Comparison of ENCODE assay signal across 8 cellular contexts in genomic region chr1:31183927-31184554, GRCh38. TPM values are rescaled to one million over a fixed set of nuclear protein-coding genes. Genes with fewer than 3 reads are reported as not detected.
A peak's percentile ranks its signal among the peaks of the same experiment; 100 is the strongest.
DNase-seq lines count a peak whose midpoint lies in the region; ATAC-seq and TF ChIP-seq lines count a peak whose summit lies in the region.
"Had no signal": no experiment of that assay in that cellular context is flagged by ENCODE, and none has a peak within 500 bp of the region (broad histone marks: within the 10 kb centered on the region; RNA-seq: fewer than 3 reads in every experiment).

No MANE protein-coding gene starts in this region.

- H3K79me1 ChIP-seq in mesendoderm (ENCODE audit: low read length): no peaks in the 10 kb centered on the region

- H3K4me3 ChIP-seq in cardiac fibroblast (replicated peaks in 1 of 2; ENCODE audit: low read depth in 2 of 2, low read length in 2 of 2) (no peak overlapping the region), mesendoderm (ENCODE audit: low read length) (no peak overlapping the region), uterus (no peak overlapping the region)

- DNase-seq in EL: peak; percentile 41
- DNase-seq in KG1 (lab: John Stamatoyannopoulos, UW): peak; percentile 27
- peak; percentile 32 for DNase-seq in RPMI7951 (ENCODE audit: low read depth)
- peak; percentile 49 to 54 for DNase-seq in cardiac fibroblast (ENCODE audit: low read depth in 2 of 2)
- peak; percentile 78 for DNase-seq in mesendoderm
- no peak for DNase-seq in uterus

- H3K36me3 ChIP-seq in mesendoderm (ENCODE audit: control insufficient read depth, insufficient read depth, low read length): no peaks in the 10 kb centered on the region
- H3K36me3 ChIP-seq in uterus: no peaks in the 10 kb centered on the region

- intact Hi-C loops in uterus (cut with DNase I; ENCODE audit: low total_unique reads): loop anchor here (10.0 kb wide), 1 partner anchor 231 kb away; the partner anchor contains the start of gene SERINC2

- no peak overlapping the region for H3K9ac ChIP-seq in mesendoderm (ENCODE audit: low read length)

- no peak overlapping the region for H2BK15ac ChIP-seq in mesendoderm (replicated peaks; ENCODE audit: low read depth)

- H4K8ac ChIP-seq in mesendoderm (ENCODE audit: low read depth, low read length): no peak overlapping the region

- H3K4me1 ChIP-seq in mesendoderm (ENCODE audit: control insufficient read depth, low read depth, low read length) (no peaks in the 10 kb centered on the region), uterus (peaks cover 0 to 7% of the 10 kb centered on the region in 2 donors)

- H2BK5ac ChIP-seq in mesendoderm (ENCODE audit: low read length): no peak overlapping the region

- H2AK5ac ChIP-seq in mesendoderm (ENCODE audit: low read length): no peak overlapping the region

- no peak overlapping the region for H3K27ac ChIP-seq in mesendoderm (ENCODE audit: low read depth, low read length)
- H3K27ac ChIP-seq in uterus: no peak overlapping the region

- no peak overlapping the region for H2BK120ac ChIP-seq in mesendoderm (ENCODE audit: low read depth, low read length)

- H4K5ac ChIP-seq in mesendoderm (ENCODE audit: low read length): no peak overlapping the region

- no peaks in the 10 kb centered on the region for H3K9me3 ChIP-seq in uterus

- TF ChIP-seq POLR2A in uterus (IDR thresholded peaks at IDR 0.05): no peak

- H3K27me3 ChIP-seq in mesendoderm (ENCODE audit: insufficient read depth, low read length, poor library complexity) (no peaks in the 10 kb centered on the region), uterus (peaks cover 0 to 5% of the 10 kb centered on the region in 2 donors)

- H3K79me2 ChIP-seq in mesendoderm (ENCODE audit: control insufficient read depth, insufficient read depth, low read length): no peaks in the 10 kb centered on the region

- H3K4me2 ChIP-seq in mesendoderm (ENCODE audit: low read length): no peak overlapping the region

- peak; percentile 91 for TF ChIP-seq CTCF in cardiac fibroblast (IDR thresholded peaks at IDR 0.05; ENCODE audit: low read depth, low read length)
- peak; percentile 45 to 62 (median 51) for TF ChIP-seq CTCF in uterus (IDR thresholded peaks at IDR 0.05)

- H3K18ac ChIP-seq in mesendoderm (ENCODE audit: low read length): no peak overlapping the region

- no peak overlapping the region for H3K23ac ChIP-seq in mesendoderm (ENCODE audit: low read length)

- no peak for ATAC-seq in GM18907 (IDR thresholded peaks at IDR 0.05; ENCODE audit: unreplicated experiment)

- H3K56ac ChIP-seq in mesendoderm (ENCODE audit: low read length): peak overlapping the region; percentile 5

- WGBS in mesendoderm (ENCODE audit: extremely low coverage, insufficient coverage, low lambda C conversion rate): no CpG with 5 or more reads among the region's 6 CpGs

- H3K4ac ChIP-seq in mesendoderm (ENCODE audit: low read depth, low read length): no peak overlapping the region

RNA-seq across cellular contexts. Expression of gene NKAIN1, which starts 55.6 kb away (rescaled TPM):
- 0.20 and 2.2 TPM in 2 replicates for total RNA-seq in RPMI7951 (2014; rRNA removed; shearing (Covaris generic))
- 40.0 TPM for polyA plus RNA-seq in mesendoderm (2013, experiment 1 of 2)
- polyA plus RNA-seq in mesendoderm (2013, experiment 2 of 2): 39.7 TPM
- under 1 TPM in 1 of 4 donors, not detected in 3; 0.55 TPM for total RNA-seq in uterus
- total RNA-seq: activated CD8-positive, alpha-beta memory T cell treated with anti-CD3 and anti-CD28 coated beads for 36 hours had no signal

Comparison
In these comparisons a context has a peak if more than half of its experiments do, and no peak if none do; other contexts are left out.
1. DNase-seq: peak in EL (single experiment), KG1 (single experiment), RPMI7951 (single experiment), cardiac fibroblast (2 of 2) and mesendoderm (single experiment); none in uterus (0 of 2).